In genomic region chr7:51160990-51161615, GRCh38 we compare ENCODE assay signal across 8 cellular contexts.
DNase-seq lines count a peak whose midpoint lies in the region; ATAC-seq and TF ChIP-seq lines count a peak whose summit lies in the region.

No MANE protein-coding gene starts in this region.

- H3K4me1 Mint-ChIP-seq in naive thymus-derived CD4-positive, alpha-beta T cell: peaks cover 0 to 5% (median 5%) of the 10 kb centered on the region in 7 donors
- H3K4me1 Mint-ChIP-seq in stimulated activated naive B cell treated with anti-CD40 and anti-IgM and Interleukin-4, amounts not matched to agents 10 μg/mL and 1 μg/mL and 100 μg/mL, for 72 hours: peaks cover 19 to 28% of the 10 kb centered on the region in 2 donors

- CTCF ChIA-PET in naive thymus-derived CD4-positive, alpha-beta T cell (lab: Charles Lee): interaction anchor here (0.6 to 4.2 kb wide), 23 partner anchors 9 to 1070 kb away, joined by 3 to 44 read pairs (median 4); partner anchors contain the start of gene ZPBP

- POLR2A ChIA-PET in naive thymus-derived CD4-positive, alpha-beta T cell (lab: Charles Lee): interaction anchor here (1.6 kb wide), 1 partner anchor 1069 kb away, joined by 5 read pairs; no protein-coding TSS in a partner anchor

- H3K27me3 ChIP-seq in naive thymus-derived CD4-positive, alpha-beta T cell (ENCODE audit: control insufficient read depth in 2 of 2, insufficient read depth in 2 of 2, low read length in 2 of 2): no peaks in the 10 kb centered on the region

- ATAC-seq in HG02885 (IDR thresholded peaks at IDR 0.05; ENCODE audit: poor library complexity, unreplicated experiment): peak; percentile 60
- peak; percentile 79 for ATAC-seq in naive thymus-derived CD4-positive, alpha-beta T cell
- ATAC-seq in stimulated activated naive B cell treated with anti-CD40 and anti-IgM and Interleukin-4, amounts not matched to agents 10 μg/mL and 1 μg/mL and 100 μg/mL, for 72 hours (replicated peaks): peak; percentile 38 to 53
- ATAC-seq in GM21515 (IDR thresholded peaks at IDR 0.05; ENCODE audit: unreplicated experiment): no peak

- no peaks in the 10 kb centered on the region for H3K9me3 Mint-ChIP-seq in naive thymus-derived CD4-positive, alpha-beta T cell
- no peaks in the 10 kb centered on the region for H3K9me3 Mint-ChIP-seq in stimulated activated naive B cell treated with anti-CD40 and anti-IgM and Interleukin-4, amounts not matched to agents 10 μg/mL and 1 μg/mL and 100 μg/mL, for 72 hours

- DNase-seq in GM03348 (ENCODE audit: low spot score) (peak; percentile 76), NCI-H748 treated with DMSO at 0.1 percent for 48 hours (lab: John Stamatoyannopoulos, UW) (peak; percentile 55), epithelial cell of esophagus (ENCODE audit: low read depth) (peak; percentile 70)
- DNase-seq in activated CD8-positive, alpha-beta memory T cell treated with anti-CD3 and anti-CD28 coated beads, Interleukin-2, amount 50 U/mL, for 48 hours: peak; percentile 72
- peak; percentile 26 to 66 (median 47) for DNase-seq in naive thymus-derived CD4-positive, alpha-beta T cell
- DNase-seq in stimulated activated naive B cell treated with anti-CD40 and anti-IgM and Interleukin-4, amounts not matched to agents 10 μg/mL and 1 μg/mL and 100 μg/mL, for 72 hours: peak; percentile 42

- intact Hi-C loops in naive thymus-derived CD4-positive, alpha-beta T cell (cut with micrococcal nuclease): loop anchor here (1.0 to 10.0 kb wide), 10 partner anchors 379 to 1069 kb away; partner anchors contain the start of gene GRB10 (in 1 of the 2)

- no peaks in the 10 kb centered on the region for H3K9me3 ChIP-seq in naive thymus-derived CD4-positive, alpha-beta T cell (ENCODE audit: control insufficient read depth in 2 of 3, low read length in 3 of 3)

- peaks cover 25 to 33% (median 28%) of the 10 kb centered on the region in 5 donors for H3K27me3 Mint-ChIP-seq in naive thymus-derived CD4-positive, alpha-beta T cell
- H3K27me3 Mint-ChIP-seq in stimulated activated naive B cell treated with anti-CD40 and anti-IgM and Interleukin-4, amounts not matched to agents 10 μg/mL and 1 μg/mL and 100 μg/mL, for 72 hours: peaks cover 14 to 16% of the 10 kb centered on the region in 2 donors

- no peaks in the 10 kb centered on the region for H3K36me3 Mint-ChIP-seq in naive thymus-derived CD4-positive, alpha-beta T cell
- H3K36me3 Mint-ChIP-seq in stimulated activated naive B cell treated with anti-CD40 and anti-IgM and Interleukin-4, amounts not matched to agents 10 μg/mL and 1 μg/mL and 100 μg/mL, for 72 hours: no peaks in the 10 kb centered on the region

- H3K27ac Mint-ChIP-seq in naive thymus-derived CD4-positive, alpha-beta T cell: no peak overlapping the region
- no peak overlapping the region for H3K27ac Mint-ChIP-seq in stimulated activated naive B cell treated with anti-CD40 and anti-IgM and Interleukin-4, amounts not matched to agents 10 μg/mL and 1 μg/mL and 100 μg/mL, for 72 hours

- no peak overlapping the region for H3K27ac ChIP-seq in naive thymus-derived CD4-positive, alpha-beta T cell (ENCODE audit: low read depth, low read length)

- TF ChIP-seq CTCF in epithelial cell of esophagus (IDR thresholded peaks at IDR 0.05; ENCODE audit: insufficient read depth, low read depth, low read length, missing control alignments): peak; percentile 98

- H3K4me3 ChIP-seq in epithelial cell of esophagus (ENCODE audit: low read length): no peak overlapping the region
- no peak overlapping the region for H3K4me3 ChIP-seq in naive thymus-derived CD4-positive, alpha-beta T cell (ENCODE audit: low read length)

- H3K4me3 Mint-ChIP-seq in naive thymus-derived CD4-positive, alpha-beta T cell: no peak overlapping the region
- H3K4me3 Mint-ChIP-seq in stimulated activated naive B cell treated with anti-CD40 and anti-IgM and Interleukin-4, amounts not matched to agents 10 μg/mL and 1 μg/mL and 100 μg/mL, for 72 hours: no peak overlapping the region

- H3K4me1 ChIP-seq in naive thymus-derived CD4-positive, alpha-beta T cell (ENCODE audit: control insufficient read depth in 2 of 2, insufficient read depth in 2 of 2, low read length in 2 of 2): no peaks in the 10 kb centered on the region

- no peaks in the 10 kb centered on the region for H3K36me3 ChIP-seq in naive thymus-derived CD4-positive, alpha-beta T cell (ENCODE audit: control insufficient read depth in 2 of 3, insufficient read depth in 3 of 3, low read length in 3 of 3)
